Comparison of ENCODE assay signal across 1 cellular context in the genomic region with DNA sequence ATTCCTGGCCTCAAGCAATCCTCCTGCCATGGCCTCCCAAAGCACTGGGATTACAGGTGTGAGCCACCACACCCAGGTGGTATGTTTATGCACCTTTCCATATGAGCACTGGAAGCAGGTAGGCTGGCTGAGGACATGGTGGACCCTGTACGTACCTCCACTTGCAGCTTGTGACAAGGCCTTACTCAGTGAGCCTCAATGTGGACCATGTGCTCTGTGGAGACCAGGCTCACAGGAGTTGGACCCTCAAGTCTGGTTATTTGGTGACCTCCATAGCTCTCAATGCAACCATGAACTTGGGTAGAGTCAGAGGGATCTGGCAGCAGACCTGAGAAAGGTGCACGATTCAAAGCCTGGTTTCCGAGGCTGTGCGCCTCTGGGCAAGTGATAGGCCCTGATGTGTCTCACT.
TF ChIP-seq lines count a peak whose summit lies in the region.

No MANE protein-coding gene starts in this region.

TF ChIP-seq in HCT116, 20 proteins besides CTCF, POLR2A, EP300 and RAD21:
- TF ChIP-seq JUND (IDR thresholded peaks at IDR 0.05) (no peak; the same call in 1 of the 2 replicates), SP1 (IDR thresholded peaks at IDR 0.05; ENCODE audit: low read depth) (0 out of 2 replicates have a peak, but pooled peaks have one; percentile 7), SIN3A (IDR thresholded peaks at IDR 0.05; ENCODE audit: low read depth) (0 out of 2 replicates have a peak, but pooled peaks have one; percentile 33)
